10 cellular contexts compared by ENCODE assay signal in genomic region chr7:4684826-4685225, GRCh38. TPM values are rescaled to one million over a fixed set of nuclear protein-coding genes. Genes with fewer than 3 reads are reported as not detected.
DNase-seq lines count a peak whose midpoint lies in the region; ATAC-seq and TF ChIP-seq lines count a peak whose summit lies in the region.
"Had no signal": no experiment of that assay in that cellular context is flagged by ENCODE, and none has a peak within 500 bp of the region (broad histone marks: within the 10 kb centered on the region; RNA-seq: fewer than 3 reads in every experiment).

No MANE protein-coding gene starts in this region.

- H3K27me3 ChIP-seq in Caco-2 (replicated peaks; ENCODE audit: control insufficient read depth, insufficient read depth, low read length), result no peaks in the 10 kb centered on the region
- H3K27me3 ChIP-seq in prostate gland (replicated peaks; ENCODE audit: insufficient read depth), result no peaks in the 10 kb centered on the region

- TF ChIP-seq CTCF in Caco-2 (IDR thresholded peaks at IDR 0.05; ENCODE audit: insufficient read depth in 1 of 2, low read depth in 1 of 2, low read length in 1 of 2, severe bottlenecking in 1 of 2, unreplicated experiment in 1 of 2) (no peak), RWPE1 (conservative IDR thresholded peaks at IDR 0.05; ENCODE audit: low read depth) (no peak), epithelial cell of esophagus (IDR thresholded peaks at IDR 0.05; ENCODE audit: insufficient read depth, low read depth, low read length, missing control alignments) (no peak), prostate gland (IDR thresholded peaks at IDR 0.05) (no peak)

- no TSS peak for BruUV-seq in Caco-2 (replicated peaks; lab: Mats Ljungman, UMichigan)

- in situ Hi-C loops in ACHN (cut with HindIII; ENCODE audit: low pct_ligation_motif_present, low pct_unique_long_range_greater_than_20kb, low sequenced_read_pairs), result no loop called here

- H3K4me3 ChIP-seq in Caco-2 (ENCODE audit: low read depth, low read length) (no peak overlapping the region), epithelial cell of esophagus (ENCODE audit: low read length) (peak overlapping the region; percentile 91), prostate gland (peak overlapping the region in 1 of 2 donors; percentile 78)

- peaks cover 33% of the 10 kb centered on the region for H3K36me3 Mint-ChIP-seq in Caco-2 (ENCODE audit: insufficient read depth, unreplicated experiment)

- H3K9me3 ChIP-seq in Caco-2 (no peaks in the 10 kb centered on the region), prostate gland (no peaks in the 10 kb centered on the region)

- peaks cover 6% of the 10 kb centered on the region; the same call in 1 of the 2 replicates for H3K4me1 ChIP-seq in Caco-2
- H3K4me1 ChIP-seq in prostate gland (replicated peaks), result peaks cover 14% of the 10 kb centered on the region

- TF ChIP-seq POLR2A in prostate gland (IDR thresholded peaks at IDR 0.05), result no peak

- no peak overlapping the region for H3K27ac Mint-ChIP-seq in Caco-2 (ENCODE audit: unreplicated experiment)

- POLR2A ChIA-PET in Caco-2 (lab: Charles Lee) (no interaction called here), RWPE1 (lab: Yijun Ruan, JAX; ENCODE audit: low non-redundant PET) (interaction anchor here (0.6 to 0.7 kb wide), 2 partner anchors 25 to 43 kb away, joined by 3 to 4 read pairs; no protein-coding TSS in a partner anchor)

- H3K36me3 ChIP-seq in Caco-2 (ENCODE audit: control insufficient read depth, insufficient read depth, low read length), result no peaks in the 10 kb centered on the region
- H3K36me3 ChIP-seq in prostate gland, result no peaks in the 10 kb centered on the region

- H3K4me1 Mint-ChIP-seq in Caco-2 (ENCODE audit: low read depth, unreplicated experiment), result peaks cover 18% of the 10 kb centered on the region

- 38% methylated on average over 10 of the region's 10 CpGs for WGBS in prostate gland

- H3K4me3 Mint-ChIP-seq in Caco-2 (ENCODE audit: unreplicated experiment), result peak overlapping the region; percentile 94

- CTCF ChIA-PET in Caco-2 (lab: Charles Lee), result interaction anchor here (0.5 kb wide), 1 partner anchor 301 kb away, joined by 3 read pairs; no protein-coding TSS in a partner anchor
- CTCF ChIA-PET in RWPE1 (lab: Yijun Ruan, JAX), result interaction anchor here (0.6 to 2.2 kb wide), 3 partner anchors 26 to 90 kb away, joined by 3 to 10 read pairs (median 3); no protein-coding TSS in a partner anchor

- no peak for DNase-seq in Caco-2
- no peak for DNase-seq in RWPE1 (ENCODE audit: low spot score)
- no peak for DNase-seq in epithelial cell of esophagus (ENCODE audit: low read depth)
- DNase-seq in prostate gland (ENCODE audit: low spot score), result no peak
- no peak for DNase-seq in Ammon's horn (ENCODE audit: low spot score)
- no peak for DNase-seq in ACHN
- DNase-seq in C1 segment of cervical spinal cord (lab: John Stamatoyannopoulos, UW), result no peak
- DNase-seq: cerebellar nuclear complex, nucleus accumbens had no signal

- no peak for ATAC-seq in HG02884 (IDR thresholded peaks at IDR 0.05; ENCODE audit: unreplicated experiment)

- H3K27ac ChIP-seq in RWPE1, result peak overlapping the region; percentile 57
- peak overlapping the region; percentile 89 to 91 for H3K27ac ChIP-seq in prostate gland

- no peaks in the 10 kb centered on the region for H3K9me3 Mint-ChIP-seq in Caco-2 (ENCODE audit: unreplicated experiment)

- no peaks in the 10 kb centered on the region for H3K27me3 Mint-ChIP-seq in Caco-2 (ENCODE audit: insufficient read depth, unreplicated experiment)

- intact Hi-C loops in Caco-2 (cut with micrococcal nuclease; ENCODE audit: unreplicated experiment), result loop anchor here (5.0 kb wide), 1 partner anchor 67 kb away; no protein-coding TSS in a partner anchor
- intact Hi-C loops in prostate gland (cut with DNase I), result loop anchor here (5.0 kb wide), 1 partner anchor 42 kb away; no protein-coding TSS in a partner anchor

RNA-seq across cellular contexts. Expression of gene FOXK1, which starts 2.7 kb away (rescaled TPM):
- total RNA-seq in Caco-2 (2022) (50.8 and 51.2 TPM in 2 replicates), prostate gland (10 to 100 TPM; 17.3 to 47.5 TPM)
